8 cellular contexts compared by ENCODE assay signal in the genomic region with DNA sequence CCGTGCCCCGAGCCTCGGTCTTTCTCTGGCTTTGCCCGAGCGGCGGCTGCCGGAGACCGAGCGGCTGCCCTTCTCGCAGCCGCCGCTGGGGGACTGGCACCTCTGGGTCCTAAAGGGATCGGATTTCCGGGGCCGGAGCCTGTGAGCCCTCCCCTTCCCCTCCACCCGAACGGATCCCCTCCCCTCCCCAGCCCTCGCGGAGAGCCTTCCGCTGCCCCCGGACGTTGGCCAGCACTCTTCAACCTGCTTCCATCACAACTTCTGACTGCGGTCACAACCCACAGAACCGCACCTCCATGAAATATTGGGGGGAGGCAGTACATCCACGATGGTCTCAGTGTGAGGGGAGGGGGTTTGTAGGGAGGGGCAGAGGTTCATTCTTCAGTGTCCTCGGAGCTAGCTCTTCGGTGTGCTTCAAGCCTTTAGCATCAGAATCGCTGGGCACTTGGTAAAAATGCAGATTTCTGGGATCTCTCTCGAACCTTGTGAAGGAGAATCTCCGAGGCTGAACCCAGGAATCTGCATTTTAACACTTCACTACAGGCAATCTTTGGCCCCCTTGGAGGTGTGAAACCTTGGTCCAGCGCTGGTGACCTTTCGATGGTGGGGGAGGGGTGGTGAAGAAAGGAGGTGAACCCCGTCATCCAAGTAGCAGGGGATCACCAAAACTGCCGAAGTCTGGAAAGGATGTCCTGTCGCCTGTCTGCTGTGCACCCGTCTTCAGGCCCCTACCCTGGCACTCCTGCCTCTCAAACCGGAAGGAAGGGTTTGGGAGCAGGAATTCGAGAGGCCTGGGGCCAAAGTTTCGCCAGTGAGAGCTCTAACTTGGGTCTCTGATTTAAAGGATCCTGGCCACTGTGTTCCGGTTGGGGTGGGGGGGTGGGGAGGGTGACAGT. TPM values are rescaled to one million over a fixed set of nuclear protein-coding genes. Genes with fewer than 3 reads are reported as not detected.
DNase-seq lines count a peak whose midpoint lies in the region; ATAC-seq and TF ChIP-seq lines count a peak whose summit lies in the region.

No MANE protein-coding gene starts in this region.

- H3K4me3 Mint-ChIP-seq in CD4-positive, alpha-beta memory T cell: peak overlapping the region; percentile 85 to 94 (median 89)
- peak overlapping the region; percentile 91 to 92 for H3K4me3 Mint-ChIP-seq in activated T-cell treated with anti-CD3 and anti-CD28 coated beads, Interleukin-2, amount 50 U/mL, for 72 hours

- H2AFZ ChIP-seq in PC-9: peak overlapping the region; percentile 73

- peaks cover 0 to 26% of the 10 kb centered on the region in 2 donors for H3K36me3 Mint-ChIP-seq in CD4-positive, alpha-beta memory T cell
- H3K36me3 Mint-ChIP-seq in activated T-cell treated with anti-CD3 and anti-CD28 coated beads, Interleukin-2, amount 50 U/mL, for 72 hours (ENCODE audit: insufficient read depth in 2 of 2): peaks cover 8 to 15% of the 10 kb centered on the region in 2 donors

- TF ChIP-seq CTCF in PC-9 (conservative IDR thresholded peaks at IDR 0.05) (peak; percentile 69), esophagus squamous epithelium (IDR thresholded peaks at IDR 0.05) (peak in 5 of 6 experiments; percentile 32 to 81 (median 71))

- H3K27me3 Mint-ChIP-seq in CD4-positive, alpha-beta memory T cell: no peaks in the 10 kb centered on the region
- H3K27me3 Mint-ChIP-seq in activated T-cell treated with anti-CD3 and anti-CD28 coated beads, Interleukin-2, amount 50 U/mL, for 72 hours (ENCODE audit: low read depth): no peaks in the 10 kb centered on the region

- ATAC-seq in GM19452 (IDR thresholded peaks at IDR 0.05; ENCODE audit: unreplicated experiment): peak; percentile 35
- peak; percentile 78 to 79 for ATAC-seq in activated T-cell treated with anti-CD3 and anti-CD28 coated beads, Interleukin-2, amount 50 U/mL, for 72 hours (replicated peaks in 1 of 2)

- POLR2A ChIA-PET in CD4-positive, alpha-beta memory T cell (lab: Charles Lee; ENCODE audit: partially characterized antibody): interaction anchor here (0.6 to 9.0 kb wide), 19 partner anchors 8 to 960 kb away, joined by 3 to 102 read pairs (median 3); partner anchors contain the start of genes PDK2, SAMD14, SGCA and SPOP
- POLR2A ChIA-PET in PC-9 (lab: Charles Lee; ENCODE audit: unreplicated experiment): interaction anchor here (0.7 kb wide), 2 partner anchors 149 to 265 kb away, joined by 4 to 16 read pairs; no protein-coding TSS in a partner anchor

- peaks cover 50% of the 10 kb centered on the region for H3K4me1 ChIP-seq in CD4-positive, alpha-beta memory T cell (ENCODE audit: insufficient read depth, low read length)
- peaks cover 70% of the 10 kb centered on the region for H3K4me1 ChIP-seq in PC-9 (replicated peaks; ENCODE audit: insufficient read depth)
- peaks cover 45 to 93% (median 53%) of the 10 kb centered on the region in 3 donors for H3K4me1 ChIP-seq in esophagus squamous epithelium

- H3K4me1 Mint-ChIP-seq in CD4-positive, alpha-beta memory T cell: peaks cover 20 to 54% (median 37%) of the 10 kb centered on the region in 4 donors
- peaks cover 39% of the 10 kb centered on the region for H3K4me1 Mint-ChIP-seq in activated T-cell treated with anti-CD3 and anti-CD28 coated beads, Interleukin-2, amount 50 U/mL, for 72 hours (ENCODE audit: low read depth)

- H3K27me3 ChIP-seq in CD4-positive, alpha-beta memory T cell (ENCODE audit: insufficient read depth, low read length): no peaks in the 10 kb centered on the region
- H3K27me3 ChIP-seq in PC-9 (ENCODE audit: insufficient read depth, low read depth): no peaks in the 10 kb centered on the region
- no peaks in the 10 kb centered on the region for H3K27me3 ChIP-seq in esophagus squamous epithelium

- CTCF ChIA-PET in CD4-positive, alpha-beta memory T cell (lab: Charles Lee; ENCODE audit: partially characterized antibody): interaction anchor here (1.0 to 6.4 kb wide), 11 partner anchors 8 to 59 kb away, joined by 3 to 72 read pairs (median 6); partner anchors contain the start of genes PDK2 and SAMD14
- CTCF ChIA-PET in PC-9 (lab: Charles Lee): interaction anchor here (0.6 kb wide), 3 partner anchors 58 to 636 kb away, joined by 4 to 5 read pairs (median 5); no protein-coding TSS in a partner anchor

- peaks cover 25% of the 10 kb centered on the region for H4K20me1 ChIP-seq in PC-9 (ENCODE audit: insufficient read depth)

- DNase-seq in CD4-positive, alpha-beta memory T cell: peak; percentile 82 to 91 (median 84)
- DNase-seq in HuH-7.5 (ENCODE audit: low spot score) (peak; percentile 97), PC-9 (peak; percentile 85), esophagus squamous epithelium (lab: John Stamatoyannopoulos, UW) (peak; percentile 57), myocyte (ENCODE audit: low read depth) (peak; percentile 94)
- DNase-seq in activated T-cell treated with anti-CD3 and anti-CD28 coated beads, Interleukin-2, amount 50 U/mL, for 72 hours: peak; percentile 92 to 93
- peak; percentile 69 for DNase-seq in stimulated activated CD8-positive, alpha-beta memory T cell treated with anti-CD3 and anti-CD28 coated beads, Interleukin-7, amount 100 ng/mL, for 24 hours (ENCODE audit: low read depth)

- intact Hi-C loops in CD4-positive, alpha-beta memory T cell (cut with micrococcal nuclease): loop anchor here (1.0 kb wide), 2 partner anchors 10 to 56 kb away; partner anchors contain the start of gene PDK2
- intact Hi-C loops in PC-9 (cut with micrococcal nuclease; ENCODE audit: unreplicated experiment): loop anchor here (5.0 kb wide), 1 partner anchor 264 kb away; no protein-coding TSS in a partner anchor
- intact Hi-C loops in esophagus squamous epithelium (cut with DNase I): no loop called here

- H3K79me2 ChIP-seq in PC-9 (ENCODE audit: low read depth): peaks cover 42% of the 10 kb centered on the region

- TF ChIP-seq POLR2A in esophagus squamous epithelium (IDR thresholded peaks at IDR 0.05): peak in 1 of 4 donors; percentile 56

- peak overlapping the region; percentile 76 to 93 for H3K4me3 ChIP-seq in CD4-positive, alpha-beta memory T cell (ENCODE audit: low read length in 2 of 2)
- H3K4me3 ChIP-seq in PC-9: peak overlapping the region; percentile 70
- peak overlapping the region; percentile 71 to 85 (median 82) for H3K4me3 ChIP-seq in esophagus squamous epithelium

- no peaks in the 10 kb centered on the region for H3K9me3 ChIP-seq in CD4-positive, alpha-beta memory T cell (ENCODE audit: control insufficient read depth in 1 of 2, low read length in 2 of 2)
- H3K9me3 ChIP-seq in PC-9 (ENCODE audit: insufficient read depth, low read depth): no peaks in the 10 kb centered on the region
- H3K9me3 ChIP-seq in esophagus squamous epithelium: no peaks in the 10 kb centered on the region

- WGBS in esophagus squamous epithelium, 2 donors: 0% methylated on average over 7 to 8 of the region's 40 CpGs

- peak overlapping the region; percentile 86 to 98 (median 91) for H3K27ac Mint-ChIP-seq in CD4-positive, alpha-beta memory T cell
- H3K27ac Mint-ChIP-seq in activated T-cell treated with anti-CD3 and anti-CD28 coated beads, Interleukin-2, amount 50 U/mL, for 72 hours: peak overlapping the region; percentile 91

- peaks cover 53% of the 10 kb centered on the region for H3F3A ChIP-seq in PC-9 (ENCODE audit: insufficient read depth, low read depth)

- peaks cover 0 to 1% (median 0%) of the 10 kb centered on the region in 8 donors for H3K9me3 Mint-ChIP-seq in CD4-positive, alpha-beta memory T cell
- H3K9me3 Mint-ChIP-seq in activated T-cell treated with anti-CD3 and anti-CD28 coated beads, Interleukin-2, amount 50 U/mL, for 72 hours: no peaks in the 10 kb centered on the region

- H3K27ac ChIP-seq in CD4-positive, alpha-beta memory T cell (ENCODE audit: low read depth, low read length): peak overlapping the region; percentile 79
- H3K27ac ChIP-seq in PC-9 (peak overlapping the region; percentile 86), esophagus squamous epithelium (peak overlapping the region; percentile 93 to 95 (median 94))

- BruUV-seq in PC-9 (replicated peaks; lab: Mats Ljungman, UMichigan): TSS peak; percentile 73

- H3K36me3 ChIP-seq in CD4-positive, alpha-beta memory T cell (ENCODE audit: insufficient read depth, low read length): no peaks in the 10 kb centered on the region
- H3K36me3 ChIP-seq in PC-9 (ENCODE audit: low read depth): 0 out of 2 replicates have a peak, but pooled peaks cover under 1% of the 10 kb centered on the region
- H3K36me3 ChIP-seq in esophagus squamous epithelium: no peaks in the 10 kb centered on the region

- H3K4me2 ChIP-seq in PC-9: peak overlapping the region; percentile 76

- no peaks in the 10 kb centered on the region for H3K9me2 ChIP-seq in PC-9 (ENCODE audit: insufficient read depth)

RNA-seq across cellular contexts. Expression of gene PPP1R9B, which starts 0.8 kb away (rescaled TPM):
- total RNA-seq in CD4-positive, alpha-beta memory T cell: 10 to 100 TPM; 97.5 to 99.7 TPM
- polyA plus RNA-seq in CD4-positive, alpha-beta memory T cell: 1 to 10 TPM in 1 of 2 donors, under 1 TPM in 1; 0.48 to 2.2 TPM
- 34.0 and 35.8 TPM in 2 replicates for total RNA-seq in PC-9 (2021)
- 100 to 1,000 TPM; 111 to 128 TPM for total RNA-seq in activated T-cell treated with anti-CD3 and anti-CD28 coated beads, Interleukin-2, amount 50 U/mL, for 72 hours
- total RNA-seq in esophagus squamous epithelium: 10 to 100 TPM; 24.9 to 35.9 (median 28.2) TPM
- total RNA-seq in myocyte: 40.5 and 44.2 TPM in 2 replicates
- polyA plus RNA-seq in myocyte (2012): 43.6 TPM

RNA-seq across cellular contexts. Expression of gene SGCA, which starts 14.5 kb away (rescaled TPM):
- not detected for total RNA-seq in CD4-positive, alpha-beta memory T cell
- not detected for polyA plus RNA-seq in CD4-positive, alpha-beta memory T cell
- total RNA-seq in PC-9 (2021) (not detected in 2 replicates), esophagus squamous epithelium (10 to 100 TPM in 1 of 4 donors, 1 to 10 TPM in 3; 1.9 to 15.1 (median 6.9) TPM), myocyte (428 and 447 TPM in 2 replicates)
- total RNA-seq in activated T-cell treated with anti-CD3 and anti-CD28 coated beads, Interleukin-2, amount 50 U/mL, for 72 hours: 1 to 10 TPM; 1.7 to 2.3 TPM
- 303 TPM for polyA plus RNA-seq in myocyte (2012)

RNA-seq across cellular contexts. Expression of gene SAMD14, which starts 21.3 kb away (rescaled TPM):
- total RNA-seq in CD4-positive, alpha-beta memory T cell: 1 to 10 TPM; 1.2 to 1.3 TPM
- under 1 TPM; 0.16 to 0.19 TPM for polyA plus RNA-seq in CD4-positive, alpha-beta memory T cell
- 0.17 and 0.73 TPM in 2 replicates for total RNA-seq in PC-9 (2021)
- total RNA-seq in activated T-cell treated with anti-CD3 and anti-CD28 coated beads, Interleukin-2, amount 50 U/mL, for 72 hours: 1 to 10 TPM; 3.3 to 6.9 TPM
- total RNA-seq in esophagus squamous epithelium: under 1 TPM in 1 of 4 donors, not detected in 3; 0.57 TPM
- 0.24 and 0.47 TPM in 2 replicates for total RNA-seq in myocyte
- 3.6 TPM for polyA plus RNA-seq in myocyte (2012)

RNA-seq across cellular contexts. Expression of gene COL1A1, which starts 50.1 kb away (rescaled TPM):
- 1 to 10 TPM; 1.0 to 1.6 TPM for total RNA-seq in CD4-positive, alpha-beta memory T cell
- polyA plus RNA-seq in CD4-positive, alpha-beta memory T cell: not detected
- 20.7 and 29.5 TPM in 2 replicates for total RNA-seq in PC-9 (2021)
- 10 to 100 TPM in 1 of 2 donors, 1 to 10 TPM in 1; 9.8 to 10.3 TPM for total RNA-seq in activated T-cell treated with anti-CD3 and anti-CD28 coated beads, Interleukin-2, amount 50 U/mL, for 72 hours
- 10 to 100 TPM; 12.4 to 20.8 (median 19.7) TPM for total RNA-seq in esophagus squamous epithelium
- 604 and 719 TPM in 2 replicates for total RNA-seq in myocyte
- polyA plus RNA-seq in myocyte (2012): 15,153 TPM

RNA-seq across cellular contexts. Expression of gene PDK2, which starts 56.1 kb away (rescaled TPM):
- 10 to 100 TPM; 39.1 to 40.6 TPM for total RNA-seq in CD4-positive, alpha-beta memory T cell
- polyA plus RNA-seq in CD4-positive, alpha-beta memory T cell: 10 to 100 TPM; 34.5 to 36.5 TPM
- total RNA-seq in PC-9 (2021) (38.6 and 58.7 TPM in 2 replicates), esophagus squamous epithelium (10 to 100 TPM in 3 of 4 donors, 1 to 10 TPM in 1; 5.2 to 20.2 (median 12.8) TPM), myocyte (54.4 and 61.1 TPM in 2 replicates)
- total RNA-seq in activated T-cell treated with anti-CD3 and anti-CD28 coated beads, Interleukin-2, amount 50 U/mL, for 72 hours: 10 to 100 TPM; 26.6 to 34.6 TPM
- polyA plus RNA-seq in myocyte (2012): 117 TPM

Comparison
In these comparisons a context has a peak if more than half of its experiments do, and no peak if none do; other contexts are left out.
1. Peak in every context shown above with its lines: DNase-seq, ATAC-seq, H3K4me3 ChIP-seq and H3K27ac ChIP-seq.
2. RNA of gene SGCA, which starts 14.5 kb away (total RNA-seq): 428 to 447 TPM in myocyte; 1.9 to 15.1 TPM in esophagus squamous epithelium, 1.7 to 2.3 TPM in activated T-cell treated with anti-CD3 and anti-CD28 coated beads, Interleukin-2, amount 50 U/mL, for 72 hours, not detected in PC-9 and not detected in CD4-positive, alpha-beta memory T cell; every median in the first group is over 10 times any median in the second.